18 cellular contexts compared by ENCODE assay signal in genomic region chr5:95078868-95079267, GRCh38.
DNase-seq lines count a peak whose midpoint lies in the region; ATAC-seq, FAIRE-seq and TF ChIP-seq lines count a peak whose summit lies in the region.
"Had no signal": no experiment of that assay in that cellular context is flagged by ENCODE, and none has a peak within 500 bp of the region (broad histone marks: within the 10 kb centered on the region; RNA-seq: fewer than 3 reads in every experiment).

No MANE protein-coding gene starts in this region.

- H3K18ac ChIP-seq in mesenchymal stem cell (ENCODE audit: low read depth in 1 of 2, low read length in 2 of 2) (no peak overlapping the region), mesendoderm (ENCODE audit: low read length) (no peak overlapping the region)

- H3K79me2 ChIP-seq in ACC112 (ENCODE audit: control insufficient read depth, insufficient read depth, low read length, unreplicated experiment) (peaks cover 57% of the 10 kb centered on the region), GM12878 (ENCODE audit: control insufficient read depth, insufficient read depth, low read length) (peaks cover 67% of the 10 kb centered on the region), mesendoderm (ENCODE audit: control insufficient read depth, insufficient read depth, low read length) (no peaks in the 10 kb centered on the region)

- H2BK15ac ChIP-seq in mesenchymal stem cell (ENCODE audit: low read depth, poor library complexity, severe bottlenecking) (no peak overlapping the region), mesendoderm (replicated peaks; ENCODE audit: low read depth) (no peak overlapping the region)

- H2AFZ ChIP-seq in ACC112 (ENCODE audit: low read length, unreplicated experiment): no peak overlapping the region
- no peak overlapping the region for H2AFZ ChIP-seq in GM12878 (ENCODE audit: control insufficient read depth, low read depth, low read length)
- H2AFZ ChIP-seq in mesenchymal stem cell (ENCODE audit: low read depth, low read length): no peak overlapping the region

- H3K9me3 ChIP-seq in GM12878 (replicated peaks; ENCODE audit: control insufficient read depth, insufficient read depth, low read length): no peaks in the 10 kb centered on the region
- H3K9me3 ChIP-seq in mesenchymal stem cell (ENCODE audit: control insufficient read depth, low read length): no peaks in the 10 kb centered on the region
- H3K9me3 ChIP-seq: Caco-2 had no signal

- TF ChIP-seq EP300 in GM12878 (IDR thresholded peaks at IDR 0.05; ENCODE audit: borderline replicate concordance in 1 of 2, control insufficient read depth in 1 of 2, low read depth in 2 of 2, low read length in 2 of 2): no peak

- H3K79me1 ChIP-seq in mesenchymal stem cell (replicated peaks; ENCODE audit: low read length, poor library complexity, severe bottlenecking) (peaks cover 5% of the 10 kb centered on the region), mesendoderm (ENCODE audit: low read length) (no peaks in the 10 kb centered on the region)

- H3K27me3 ChIP-seq in ACC112 (ENCODE audit: insufficient read depth, low read length) (no peaks in the 10 kb centered on the region), GM12878 (replicated peaks in 1 of 2; ENCODE audit: control insufficient read depth in 2 of 2, insufficient read depth in 2 of 2, low read length in 1 of 2) (no peaks in the 10 kb centered on the region), mesenchymal stem cell (ENCODE audit: control insufficient read depth in 1 of 2, insufficient read depth in 1 of 2, low read length in 2 of 2) (no peaks in the 10 kb centered on the region), mesendoderm (ENCODE audit: insufficient read depth, low read length, poor library complexity) (no peaks in the 10 kb centered on the region)

- no peak overlapping the region for H4K91ac ChIP-seq in mesenchymal stem cell (ENCODE audit: low read length)

- H3K4me1 ChIP-seq in ACC112 (ENCODE audit: control insufficient read depth, insufficient read depth, low read length, unreplicated experiment) (peaks cover 23% of the 10 kb centered on the region), GM12878 (ENCODE audit: control insufficient read depth, insufficient read depth, low read length) (peaks cover 9% of the 10 kb centered on the region), mesenchymal stem cell (ENCODE audit: control insufficient read depth, insufficient read depth, low read depth, low read length) (peaks cover 2% of the 10 kb centered on the region), mesendoderm (ENCODE audit: control insufficient read depth, low read depth, low read length) (no peaks in the 10 kb centered on the region)
- H3K4me1 ChIP-seq: Caco-2 had no signal

- in situ Hi-C loops in GM12878 (cut with MboI): loop anchor here (10.0 kb wide), 1 partner anchor 464 kb away; the partner anchor contains the start of genes KIAA0825 and SLF1

- H3K4me2 ChIP-seq in GM12878 (ENCODE audit: control insufficient read depth, insufficient read depth) (peak overlapping the region; percentile 54), mesenchymal stem cell (ENCODE audit: low read length, poor library complexity, severe bottlenecking) (peak overlapping the region; percentile 47), mesendoderm (ENCODE audit: low read length) (no peak overlapping the region)

- no peak overlapping the region for H3K56ac ChIP-seq in mesendoderm (ENCODE audit: low read length)

- H2AK5ac ChIP-seq in mesenchymal stem cell (ENCODE audit: low read length, severe bottlenecking): no peak overlapping the region
- H2AK5ac ChIP-seq in mesendoderm (ENCODE audit: low read length): no peak overlapping the region

- no peak overlapping the region for H4K5ac ChIP-seq in mesendoderm (ENCODE audit: low read length)

- SMC1A ChIA-PET in GM12878 (lab: Charles Lee; ENCODE audit: uncharacterized antibody, unreplicated experiment): interaction anchor here (1.0 to 4.2 kb wide), 15 partner anchors 9 to 741 kb away, joined by 3 to 28 read pairs (median 6); no protein-coding TSS in a partner anchor

- H3K4me3 ChIP-seq in ACC112 (ENCODE audit: low read depth, low read length) (peak overlapping the region; percentile 86), GM12878 (peak overlapping the region; percentile 63), mesenchymal stem cell (ENCODE audit: insufficient read depth in 1 of 2, low read depth in 1 of 2, low read length in 2 of 2) (no peak overlapping the region), mesendoderm (ENCODE audit: low read length) (no peak overlapping the region)
- H3K4me3 ChIP-seq: SK-N-MC had no signal

- H2BK120ac ChIP-seq in mesenchymal stem cell (ENCODE audit: low read depth, low read length) (no peak overlapping the region), mesendoderm (ENCODE audit: low read depth, low read length) (no peak overlapping the region)

- POLR2A ChIA-PET in GM12878 (lab: Charles Lee): interaction anchor here (1.1 to 1.9 kb wide), 3 partner anchors 8 to 49 kb away, joined by 3 to 8 read pairs (median 5); no protein-coding TSS in a partner anchor

- 73% methylated on average over 2 of the region's 2 CpGs for WGBS in GM12878 (ENCODE audit: insufficient coverage, insufficient replicate concordance, low lambda C conversion rate, missing lambda C conversion rate)
- WGBS in mesenchymal stem cell: no CpG with 5 or more reads among the region's 2 CpGs
- no CpG with 5 or more reads among the region's 2 CpGs for WGBS in mesendoderm (ENCODE audit: extremely low coverage, insufficient coverage, low lambda C conversion rate)

- H3K23ac ChIP-seq in mesenchymal stem cell (ENCODE audit: low read length in 2 of 2) (no peak overlapping the region), mesendoderm (ENCODE audit: low read length) (no peak overlapping the region)

- intact Hi-C loops in GM12878 (cut with micrococcal nuclease; ENCODE audit: unreplicated experiment): loop anchor here (10.0 kb wide), 1 partner anchor 536 kb away; no protein-coding TSS in a partner anchor

- no peaks in the 10 kb centered on the region for H4K20me1 ChIP-seq in GM12878 (ENCODE audit: control insufficient read depth, insufficient read depth)

- no peak overlapping the region for H2BK12ac ChIP-seq in mesenchymal stem cell (ENCODE audit: low read length in 2 of 2)

- DNase-seq in GM18507 (ENCODE audit: extremely low spot score, insufficient read length, low read depth) (no peak), GM12878 (ENCODE audit: low read depth, low spot score) (no peak), mesenchymal stem cell (no peak), mesendoderm (no peak), globus pallidus (ENCODE audit: low spot score) (no peak), T1000 (lab: John Stamatoyannopoulos, UW) (no peak)
- DNase-seq: Caco-2; H7; Karpas-422; NCI-H1436; NCI-H2081 treated with DMSO at 0.1 percent for 48 hours; NCI-H526; NK-92 treated with Interleukin-12 subunit alpha and Interleukin-12 subunit beta, amount 100 ng/mL, for 24 hours; OCI-M1 had no signal

- peak overlapping the region; percentile 34; the same call in 1 of the 2 replicates for H3K9ac ChIP-seq in GM12878 (ENCODE audit: control insufficient read depth, insufficient read depth, low read length)
- H3K9ac ChIP-seq in mesenchymal stem cell (ENCODE audit: low read length): no peak overlapping the region
- no peak overlapping the region for H3K9ac ChIP-seq in mesendoderm (ENCODE audit: low read length)

- BruUV-seq in GM12878 (replicated peaks; lab: Mats Ljungman, UMichigan): no TSS peak

- H3K4ac ChIP-seq in mesenchymal stem cell (ENCODE audit: low read depth in 1 of 2, low read length in 2 of 2): no peak overlapping the region
- H3K4ac ChIP-seq in mesendoderm (ENCODE audit: low read depth, low read length): no peak overlapping the region

- H3K36me3 ChIP-seq in ACC112 (ENCODE audit: insufficient read depth, low read length) (0 out of 2 replicates have a peak, but pooled peaks cover 4% of the 10 kb centered on the region), GM12878 (ENCODE audit: control insufficient read depth in 2 of 2, insufficient read depth in 2 of 2, low read length in 1 of 2) (no peaks in the 10 kb centered on the region), mesenchymal stem cell (ENCODE audit: control insufficient read depth in 1 of 2, insufficient read depth in 2 of 2, low read depth in 1 of 2, low read length in 2 of 2) (no peaks in the 10 kb centered on the region), mesendoderm (ENCODE audit: control insufficient read depth, insufficient read depth, low read length) (no peaks in the 10 kb centered on the region)

- no peak for TF ChIP-seq POLR2A in GM12878 (IDR thresholded peaks at IDR 0.05; ENCODE audit: low read depth, low read length)

- no peak overlapping the region for H2BK5ac ChIP-seq in mesenchymal stem cell (ENCODE audit: low read depth, low read length, poor library complexity, severe bottlenecking)
- H2BK5ac ChIP-seq in mesendoderm (ENCODE audit: low read length): no peak overlapping the region

- H4K8ac ChIP-seq in mesenchymal stem cell (ENCODE audit: low read length): no peak overlapping the region
- no peak overlapping the region for H4K8ac ChIP-seq in mesendoderm (ENCODE audit: low read depth, low read length)

- peak; percentile 71 for FAIRE-seq in GM18507 (lab: Jason Lieb, UNC)
- no peak for FAIRE-seq in GM12878 (lab: Jason Lieb, UNC)

- H3K27ac ChIP-seq in ACC112 (ENCODE audit: low read depth, low read length) (no peak overlapping the region), GM12878 (ENCODE audit: control insufficient read depth, insufficient read depth) (peak overlapping the region; percentile 28; the same call in 1 of the 2 replicates), mesenchymal stem cell (ENCODE audit: low read length, poor library complexity, severe bottlenecking) (no peak overlapping the region), mesendoderm (ENCODE audit: low read depth, low read length) (no peak overlapping the region)
- H3K27ac ChIP-seq: C4-2B, SK-N-MC had no signal

- TF ChIP-seq RAD21 in GM12878 (IDR thresholded peaks at IDR 0.05; ENCODE audit: insufficient read depth, low read depth, low read length): no peak

- H3K14ac ChIP-seq in mesenchymal stem cell (ENCODE audit: low read length in 2 of 2): no peak overlapping the region

- CTCF ChIA-PET in GM12878 (lab: Yijun Ruan, JAX): interaction anchor here (0.6 to 2.4 kb wide), 5 partner anchors 9 to 111 kb away, joined by 3 to 7 read pairs (median 3); no protein-coding TSS in a partner anchor

- RAD21 ChIA-PET in GM12878 (lab: Charles Lee; ENCODE audit: unreplicated experiment): interaction anchor here (1.0 to 5.4 kb wide), 8 partner anchors 9 to 163 kb away, joined by 3 to 86 read pairs (median 12); no protein-coding TSS in a partner anchor

- peak; percentile 13 for ATAC-seq in GM12878
- no peak for ATAC-seq in HG03097 (IDR thresholded peaks at IDR 0.05; ENCODE audit: low FRiP score, unreplicated experiment)

- no peak for TF ChIP-seq CTCF in GM12878 (IDR thresholded peaks at IDR 0.05 in 2 of 3, conservative IDR thresholded peaks at IDR 0.05 in 1 of 3; ENCODE audit: control insufficient read depth in 2 of 3, extremely low read depth in 1 of 3, insufficient read depth in 1 of 3, low read depth in 3 of 3, low read length in 3 of 3)

TF ChIP-seq in GM12878, 131 proteins besides CTCF, POLR2A, EP300 and RAD21 (continues in another document):
- TF ChIP-seq RBBP5 (conservative IDR thresholded peaks at IDR 0.05): no peak
- 0 out of 2 replicates have a peak, but pooled peaks have one; percentile 21 for TF ChIP-seq IKZF1 (conservative IDR thresholded peaks at IDR 0.05)
- no peak for TF ChIP-seq WRNIP1 (IDR thresholded peaks at IDR 0.05; ENCODE audit: borderline replicate concordance, low read depth, low read length)
- no peak for TF ChIP-seq CBFB (IDR thresholded peaks at IDR 0.05; ENCODE audit: low read depth)
- TF ChIP-seq RAD51 (IDR thresholded peaks at IDR 0.05): no peak

Comparison
In these comparisons a context has a peak if more than half of its experiments do, and no peak if none do; other contexts are left out.
1. H3K4me3 ChIP-seq: peak in ACC112 (single experiment) and GM12878 (single experiment); none in mesenchymal stem cell (0 of 2) and mesendoderm (single experiment).